29 cellular contexts compared by ENCODE assay signal in genomic region chr13:46468570-46468969, GRCh38.
"Had no signal": no experiment of that assay in that cellular context is flagged by ENCODE, and none has a peak within 500 bp of the region (broad histone marks: within the 10 kb centered on the region; RNA-seq: fewer than 3 reads in every experiment).

No MANE protein-coding gene starts in this region.

- H3K36me3 ChIP-seq: breast epithelium, colonic mucosa, gastroesophageal sphincter, heart left ventricle, lower lobe of right lung, neutrophil, stomach, upper lobe of left lung had no signal

- H3K9me3 ChIP-seq: breast epithelium, colonic mucosa, gastroesophageal sphincter, heart left ventricle, lower lobe of right lung, neutrophil, stomach, upper lobe of left lung had no signal

- H3K36me3 Mint-ChIP-seq: activated CD8-positive, alpha-beta memory T cell treated with anti-CD3 and anti-CD28 coated beads, Interleukin-2, amount 10 ng/mL, durations not matched to agents 7 days and 5 days; naive thymus-derived CD8-positive, alpha-beta T cell; stimulated activated memory B cell treated with anti-CD40 and anti-IgM and Interleukin-4, amounts not matched to agents 10 μg/mL and 1 μg/mL and 100 μg/mL, for 72 hours had no signal

- H3K4me3 ChIP-seq: breast epithelium, colonic mucosa, dorsolateral prefrontal cortex, gastroesophageal sphincter, heart left ventricle, lower lobe of right lung, skin epidermis, stomach, upper lobe of left lung had no signal

- H3K79me2 ChIP-seq: parathyroid adenoma had no signal

- H3K4me1 Mint-ChIP-seq: activated CD4-positive, alpha-beta T cell treated with anti-CD3 and anti-CD28 coated beads, Interleukin-2, amount 10 ng/mL, durations not matched to agents 24 days and 14 days; activated CD8-positive, alpha-beta memory T cell treated with anti-CD3 and anti-CD28 coated beads, Interleukin-2, amount 10 ng/mL, durations not matched to agents 7 days and 5 days; central memory CD8-positive, alpha-beta T cell; naive thymus-derived CD8-positive, alpha-beta T cell; stimulated activated memory B cell treated with anti-CD40 and anti-IgM and Interleukin-4, amounts not matched to agents 10 μg/mL and 1 μg/mL and 100 μg/mL, for 72 hours had no signal

- H3K9me3 Mint-ChIP-seq: activated CD4-positive, alpha-beta T cell treated with anti-CD3 and anti-CD28 coated beads, Interleukin-2, amount 10 ng/mL, durations not matched to agents 24 days and 14 days; activated CD8-positive, alpha-beta T cell treated with anti-CD3 and anti-CD28 coated beads for 36 hours; activated naive CD8-positive, alpha-beta T cell treated with anti-CD3 and anti-CD28 coated beads, Interleukin-2, amount 50 U/mL, for 24 hours; activated T-helper 1 cell treated with anti-CD3 and anti-CD28 coated beads, Interleukin-12 subunit alpha, Interleukin-12 subunit beta, Interleukin-2, Interleukin-4 antibody, amounts not matched to agents 30 ng/mL and 10 ng/mL and 1 ng/mL, durations not matched to agents 14 hours and 24 hours and 36 hours; central memory CD8-positive, alpha-beta T cell; effector memory CD8-positive, alpha-beta T cell; naive thymus-derived CD8-positive, alpha-beta T cell; stimulated activated memory B cell treated with anti-CD40 and anti-IgM and Interleukin-4, amounts not matched to agents 10 μg/mL and 1 μg/mL and 100 μg/mL, for 72 hours had no signal

- H2AFZ ChIP-seq: parathyroid adenoma had no signal

- H3K4me3 Mint-ChIP-seq: activated CD4-positive, alpha-beta T cell treated with anti-CD3 and anti-CD28 coated beads, Interleukin-2, amount 10 ng/mL, durations not matched to agents 24 days and 14 days; activated CD8-positive, alpha-beta memory T cell treated with anti-CD3 and anti-CD28 coated beads, Interleukin-2, amount 10 ng/mL, durations not matched to agents 7 days and 5 days; activated CD8-positive, alpha-beta T cell treated with anti-CD3 and anti-CD28 coated beads for 36 hours; activated naive CD8-positive, alpha-beta T cell treated with anti-CD3 and anti-CD28 coated beads, Interleukin-2, amount 50 U/mL, for 24 hours; activated T-helper 1 cell treated with anti-CD3 and anti-CD28 coated beads, Interleukin-12 subunit alpha, Interleukin-12 subunit beta, Interleukin-2, Interleukin-4 antibody, amounts not matched to agents 30 ng/mL and 10 ng/mL and 1 ng/mL, durations not matched to agents 14 hours and 24 hours and 36 hours; central memory CD8-positive, alpha-beta T cell; effector memory CD8-positive, alpha-beta T cell; naive thymus-derived CD8-positive, alpha-beta T cell; stimulated activated memory B cell treated with anti-CD40 and anti-IgM and Interleukin-4, amounts not matched to agents 10 μg/mL and 1 μg/mL and 100 μg/mL, for 72 hours had no signal

- H3K9ac ChIP-seq: parathyroid adenoma had no signal

- DNase-seq: activated CD4-positive, alpha-beta T cell treated with anti-CD3 and anti-CD28 coated beads, Interleukin-2, amount 10 ng/mL, durations not matched to agents 24 days and 14 days; activated CD4-positive, CD25-positive, alpha-beta regulatory T cell; activated CD8-positive, alpha-beta memory T cell treated with anti-CD3 and anti-CD28 coated beads, Interleukin-2, amount 10 ng/mL, durations not matched to agents 7 days and 5 days; activated CD8-positive, alpha-beta T cell treated with anti-CD3 and anti-CD28 coated beads for 36 hours; activated gamma-delta T cell; activated naive CD4-positive, alpha-beta T cell treated with anti-CD3 and anti-CD28 coated beads, Interleukin-2, amount 50 U/mL, for 16 hours; activated naive CD8-positive, alpha-beta T cell treated with anti-CD3 and anti-CD28 coated beads, Interleukin-2, amount 50 U/mL, for 24 hours; activated T-cell treated with anti-CD3 and anti-CD28 coated beads for 4 hours; anterior cingulate cortex; colonic mucosa; dorsolateral prefrontal cortex; effector memory CD8-positive, alpha-beta T cell; heart left ventricle; kidney; lower lobe of right lung; naive thymus-derived CD8-positive, alpha-beta T cell; right cardiac atrium; SIG-M5; stomach; T-helper 9 cell; upper lobe of left lung had no signal

- H3K27me3 Mint-ChIP-seq: activated CD4-positive, alpha-beta T cell treated with anti-CD3 and anti-CD28 coated beads, Interleukin-2, amount 10 ng/mL, durations not matched to agents 24 days and 14 days; activated CD8-positive, alpha-beta memory T cell treated with anti-CD3 and anti-CD28 coated beads, Interleukin-2, amount 10 ng/mL, durations not matched to agents 7 days and 5 days; activated CD8-positive, alpha-beta T cell treated with anti-CD3 and anti-CD28 coated beads for 36 hours; activated naive CD8-positive, alpha-beta T cell treated with anti-CD3 and anti-CD28 coated beads, Interleukin-2, amount 50 U/mL, for 24 hours; central memory CD8-positive, alpha-beta T cell; effector memory CD8-positive, alpha-beta T cell; naive thymus-derived CD8-positive, alpha-beta T cell; stimulated activated memory B cell treated with anti-CD40 and anti-IgM and Interleukin-4, amounts not matched to agents 10 μg/mL and 1 μg/mL and 100 μg/mL, for 72 hours had no signal

- H3K4me1 ChIP-seq: breast epithelium, colonic mucosa, heart left ventricle, lower lobe of right lung, parathyroid adenoma, stomach, upper lobe of left lung had no signal

- H3K27ac ChIP-seq: breast epithelium, colonic mucosa, dorsolateral prefrontal cortex, heart left ventricle, lower lobe of right lung, neutrophil, parathyroid adenoma, skin epidermis, stomach, upper lobe of left lung had no signal

- H3K27me3 ChIP-seq: breast epithelium, colonic mucosa, dorsolateral prefrontal cortex, gastroesophageal sphincter, heart left ventricle, neutrophil, stomach, upper lobe of left lung had no signal

- H3K27ac Mint-ChIP-seq: activated CD4-positive, alpha-beta T cell treated with anti-CD3 and anti-CD28 coated beads, Interleukin-2, amount 10 ng/mL, durations not matched to agents 24 days and 14 days; activated CD8-positive, alpha-beta memory T cell treated with anti-CD3 and anti-CD28 coated beads, Interleukin-2, amount 10 ng/mL, durations not matched to agents 7 days and 5 days; activated CD8-positive, alpha-beta T cell treated with anti-CD3 and anti-CD28 coated beads for 36 hours; activated naive CD8-positive, alpha-beta T cell treated with anti-CD3 and anti-CD28 coated beads, Interleukin-2, amount 50 U/mL, for 24 hours; activated T-helper 1 cell treated with anti-CD3 and anti-CD28 coated beads, Interleukin-12 subunit alpha, Interleukin-12 subunit beta, Interleukin-2, Interleukin-4 antibody, amounts not matched to agents 30 ng/mL and 10 ng/mL and 1 ng/mL, durations not matched to agents 14 hours and 24 hours and 36 hours; effector memory CD8-positive, alpha-beta T cell; naive thymus-derived CD8-positive, alpha-beta T cell; stimulated activated memory B cell treated with anti-CD40 and anti-IgM and Interleukin-4, amounts not matched to agents 10 μg/mL and 1 μg/mL and 100 μg/mL, for 72 hours had no signal

- ATAC-seq: activated CD8-positive, alpha-beta memory T cell treated with anti-CD3 and anti-CD28 coated beads, Interleukin-2, amount 10 ng/mL, durations not matched to agents 7 days and 5 days; activated CD8-positive, alpha-beta T cell treated with anti-CD3 and anti-CD28 coated beads for 36 hours; activated naive CD8-positive, alpha-beta T cell treated with anti-CD3 and anti-CD28 coated beads, Interleukin-2, amount 50 U/mL, for 24 hours; effector memory CD8-positive, alpha-beta T cell; heart left ventricle; lower lobe of right lung; naive thymus-derived CD8-positive, alpha-beta T cell; right cardiac atrium; stimulated activated memory B cell treated with anti-CD40 and anti-IgM and Interleukin-4, amounts not matched to agents 10 μg/mL and 1 μg/mL and 100 μg/mL, for 72 hours had no signal
